ENCODE assay signal across 27 cellular contexts in genomic region chr10:20088302-20088701, GRCh38.
"Had no signal": no experiment of that assay in that cellular context is flagged by ENCODE, and none has a peak within 500 bp of the region (broad histone marks: within the 10 kb centered on the region; RNA-seq: fewer than 3 reads in every experiment).

No MANE protein-coding gene starts in this region.

- DNase-seq: activated CD4-positive, alpha-beta memory T cell treated with anti-CD3 and anti-CD28 coated beads for 36 hours; activated CD4-positive, alpha-beta T cell treated with anti-CD3 and anti-CD28 coated beads, Interleukin-2, amount 10 ng/mL, durations not matched to agents 24 days and 14 days; activated CD4-positive, CD25-positive, alpha-beta regulatory T cell treated with anti-CD3 and anti-CD28 coated beads, Interleukin-2, amount 50 U/mL, for 72 hours; activated CD8-positive, alpha-beta memory T cell treated with anti-CD3 and anti-CD28 coated beads, Interleukin-2, amount 50 U/mL, for 4 hours; activated effector memory CD4-positive, alpha-beta T cell treated with anti-CD3 and anti-CD28 coated beads, Interleukin-2, amount 50 U/mL, for 16 hours; activated naive CD4-positive, alpha-beta T cell treated with anti-CD3 and anti-CD28 coated beads for 36 hours; activated naive CD8-positive, alpha-beta T cell treated with anti-CD3 and anti-CD28 coated beads, Interleukin-2, amount 10 ng/mL, durations not matched to agents 7 days and 5 days; activated T-cell treated with anti-CD3 and anti-CD28 coated beads, Interleukin-2, amount 50 U/mL, for 1 hour; amniotic stem cell; effector memory CD4-positive, alpha-beta T cell; islet precursor cell; left cardiac atrium; lower lobe of right lung; mesendoderm; naive B cell; nephron progenitor cell; ovary; retina; spleen; stimulated activated naive CD4-positive, alpha-beta T cell; T-helper 17 cell; T1000; WERI-Rb-1 had no signal

- ATAC-seq: left cardiac atrium, lower lobe of right lung, SK-N-SH treated with all-trans-retinoic acid at 6 μM for 48 hours, T-helper 17 cell had no signal

- H3K27me3 ChIP-seq: ovary, spleen, suprapubic skin, tibial nerve had no signal

- H3K4me1 ChIP-seq: prostate gland had no signal

- H3K9me3 ChIP-seq: lower lobe of right lung, ovary, prostate gland, suprapubic skin had no signal

- H3K36me3 ChIP-seq: lower lobe of right lung, ovary, prostate gland, spleen, suprapubic skin, WERI-Rb-1 had no signal

- H3K27ac ChIP-seq: lower lobe of right lung, ovary, prostate gland, spleen, suprapubic skin, tibial nerve, WERI-Rb-1 had no signal

- H3K4me3 ChIP-seq: lower lobe of right lung, ovary, prostate gland, spleen, suprapubic skin, tibial nerve had no signal
